13 cellular contexts compared by ENCODE assay signal in the genomic region with DNA sequence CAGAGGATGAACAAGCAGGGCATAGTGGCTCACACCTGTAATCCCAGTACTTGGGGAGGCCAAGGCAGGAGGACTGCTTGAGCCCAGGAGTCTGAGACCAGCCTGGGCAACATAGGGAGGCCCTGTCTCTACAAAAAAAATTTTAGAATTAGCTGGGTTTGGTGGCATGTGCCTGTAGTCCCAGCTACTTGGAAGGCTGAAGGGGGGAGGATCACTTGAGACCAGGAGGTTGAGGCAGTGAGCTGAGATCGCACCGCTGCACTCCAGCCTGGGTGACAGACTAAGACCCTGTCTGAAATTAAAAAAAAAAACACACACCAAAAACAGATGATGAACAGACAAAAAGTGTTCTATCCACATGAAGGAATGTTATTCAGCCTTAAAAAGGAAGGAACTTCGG. TPM values are rescaled to one million over a fixed set of nuclear protein-coding genes. Genes with fewer than 3 reads are reported as not detected.
DNase-seq lines count a peak whose midpoint lies in the region; ATAC-seq and TF ChIP-seq lines count a peak whose summit lies in the region.
"Not testable (repeated sequence)": the region's sequence is repeated elsewhere in the genome, so short reads cannot be mapped to it uniquely, and the experiment has no call there.
"Had no signal": no experiment of that assay in that cellular context is flagged by ENCODE, and none has a peak within 500 bp of the region (broad histone marks: within the 10 kb centered on the region; RNA-seq: fewer than 3 reads in every experiment).

No MANE protein-coding gene starts in this region.

- peak overlapping the region; percentile 98 for H3K27ac ChIP-seq in CD4-positive, alpha-beta T cell (ENCODE audit: low read depth, low read length)
- H3K27ac ChIP-seq in KOPT-K1 (ENCODE audit: low read depth, low read length, poor library complexity, severe bottlenecking) = peak overlapping the region; percentile 74

- H3K9me3 Mint-ChIP-seq in CD4-positive, alpha-beta T cell; T-helper 2 cell treated with Interferon-gamma antibody and Interleukin-4, amounts not matched to agents 5 μg/mL and 100 μg/mL, for 36 hours; activated CD8-positive, alpha-beta T cell treated with anti-CD3 and anti-CD28 coated beads for 36 hours; activated T-helper 2 cell treated with anti-CD3 and anti-CD28 coated beads, Interferon-gamma antibody, Interleukin-2, Interleukin-4, amounts not matched to agents 10 μg/mL and 5 μg/mL and 100 μg/mL, durations not matched to agents 14 hours and 24 hours and 36 hours; activated naive CD8-positive, alpha-beta T cell treated with anti-CD3 and anti-CD28 coated beads, Interleukin-2, amount 10 ng/mL, durations not matched to agents 7 days and 5 days; naive thymus-derived CD8-positive, alpha-beta T cell: not testable (repeated sequence)

- ATAC-seq in CD4-positive, alpha-beta T cell (ENCODE audit: poor library complexity); activated CD8-positive, alpha-beta T cell treated with anti-CD3 and anti-CD28 coated beads for 36 hours; activated naive CD8-positive, alpha-beta T cell treated with anti-CD3 and anti-CD28 coated beads, Interleukin-2, amount 10 ng/mL, durations not matched to agents 7 days and 5 days (ENCODE audit: low read depth); Right ventricle myocardium inferior; naive thymus-derived CD8-positive, alpha-beta T cell: not testable (repeated sequence)

- intact Hi-C loops in CD4-positive, alpha-beta T cell (cut with DNase I, micrococcal nuclease) = loop anchor here in 1 of 2 experiments (2.0 kb wide), 1 partner anchor 19 kb away; no protein-coding TSS in a partner anchor
- intact Hi-C loops in activated CD8-positive, alpha-beta T cell treated with anti-CD3 and anti-CD28 coated beads for 36 hours (cut with micrococcal nuclease); activated T-helper 2 cell treated with anti-CD3 and anti-CD28 coated beads, Interferon-gamma antibody, Interleukin-2, Interleukin-4, amounts not matched to agents 10 μg/mL and 5 μg/mL and 100 μg/mL, durations not matched to agents 14 hours and 24 hours and 36 hours (cut with micrococcal nuclease); Right ventricle myocardium inferior (cut with DNase I): not testable (repeated sequence)

- not testable (repeated sequence) for H3K36me3 Mint-ChIP-seq in CD4-positive, alpha-beta T cell (ENCODE audit: low read depth); T-helper 2 cell treated with Interferon-gamma antibody and Interleukin-4, amounts not matched to agents 5 μg/mL and 100 μg/mL, for 36 hours (ENCODE audit: low read depth); activated CD8-positive, alpha-beta T cell treated with anti-CD3 and anti-CD28 coated beads for 36 hours (ENCODE audit: low read depth); activated T-helper 2 cell treated with anti-CD3 and anti-CD28 coated beads, Interferon-gamma antibody, Interleukin-2, Interleukin-4, amounts not matched to agents 10 μg/mL and 5 μg/mL and 100 μg/mL, durations not matched to agents 14 hours and 24 hours and 36 hours (ENCODE audit: low read depth); activated naive CD8-positive, alpha-beta T cell treated with anti-CD3 and anti-CD28 coated beads, Interleukin-2, amount 10 ng/mL, durations not matched to agents 7 days and 5 days; naive thymus-derived CD8-positive, alpha-beta T cell

- CTCF ChIA-PET in CD4-positive, alpha-beta T cell (lab: Charles Lee) = interaction anchor here (1.8 kb wide), 1 partner anchor 19 kb away, joined by 6 read pairs; no protein-coding TSS in a partner anchor
- CTCF ChIA-PET in activated CD8-positive, alpha-beta T cell treated with anti-CD3 and anti-CD28 coated beads for 36 hours (lab: Charles Lee) = interaction anchor here (1.5 kb wide), 2 partner anchors 63 to 319 kb away, joined by 3 to 5 read pairs; a partner anchor contains a TSS

- H3K9me3 ChIP-seq in CD4-positive, alpha-beta T cell (ENCODE audit: control insufficient read depth, low read length); KOPT-K1 (ENCODE audit: insufficient read depth, low read length, poor library complexity, severe bottlenecking): not testable (repeated sequence)

- DNase-seq in CD4-positive, alpha-beta T cell; T-helper 2 cell treated with Interferon-gamma antibody and Interleukin-4, amounts not matched to agents 5 μg/mL and 100 μg/mL, for 36 hours (ENCODE audit: low spot score); activated CD8-positive, alpha-beta T cell treated with anti-CD3 and anti-CD28 coated beads for 36 hours; activated T-helper 2 cell treated with anti-CD3 and anti-CD28 coated beads, Interferon-gamma antibody, Interleukin-2, Interleukin-4, amounts not matched to agents 10 μg/mL and 5 μg/mL and 100 μg/mL, durations not matched to agents 14 hours and 24 hours and 36 hours (ENCODE audit: low spot score); activated naive CD8-positive, alpha-beta T cell treated with anti-CD3 and anti-CD28 coated beads, Interleukin-2, amount 10 ng/mL, durations not matched to agents 7 days and 5 days; naive thymus-derived CD8-positive, alpha-beta T cell: not testable (repeated sequence)
- peak; percentile 30 for DNase-seq in Right ventricle myocardium inferior (ENCODE audit: missing footprints)

- H3K36me3 ChIP-seq in KOPT-K1 (ENCODE audit: insufficient read depth, low read length) = not testable (repeated sequence)

- H3K4me3 Mint-ChIP-seq in CD4-positive, alpha-beta T cell; activated CD8-positive, alpha-beta T cell treated with anti-CD3 and anti-CD28 coated beads for 36 hours; activated T-helper 2 cell treated with anti-CD3 and anti-CD28 coated beads, Interferon-gamma antibody, Interleukin-2, Interleukin-4, amounts not matched to agents 10 μg/mL and 5 μg/mL and 100 μg/mL, durations not matched to agents 14 hours and 24 hours and 36 hours (ENCODE audit: low read depth); activated naive CD8-positive, alpha-beta T cell treated with anti-CD3 and anti-CD28 coated beads, Interleukin-2, amount 10 ng/mL, durations not matched to agents 7 days and 5 days: not testable (repeated sequence)
- H3K4me3 Mint-ChIP-seq in T-helper 2 cell treated with Interferon-gamma antibody and Interleukin-4, amounts not matched to agents 5 μg/mL and 100 μg/mL, for 36 hours = peak overlapping the region; percentile 47
- peak overlapping the region in 1 of 10 donors; percentile 56 for H3K4me3 Mint-ChIP-seq in naive thymus-derived CD8-positive, alpha-beta T cell

- not testable (repeated sequence) for TF ChIP-seq CTCF in CD4-positive, alpha-beta T cell (IDR thresholded peaks at IDR 0.05); activated CD8-positive, alpha-beta T cell treated with anti-CD3 and anti-CD28 coated beads for 36 hours (IDR thresholded peaks at IDR 0.05)

- H3K27me3 ChIP-seq in CD4-positive, alpha-beta T cell (ENCODE audit: control insufficient read depth, insufficient read depth, low read length) = not testable (repeated sequence)

- H3K27ac Mint-ChIP-seq in CD4-positive, alpha-beta T cell = peak overlapping the region; percentile 98
- H3K27ac Mint-ChIP-seq in T-helper 2 cell treated with Interferon-gamma antibody and Interleukin-4, amounts not matched to agents 5 μg/mL and 100 μg/mL, for 36 hours = peak overlapping the region; percentile 98
- peak overlapping the region; percentile 13 for H3K27ac Mint-ChIP-seq in activated CD8-positive, alpha-beta T cell treated with anti-CD3 and anti-CD28 coated beads for 36 hours
- peak overlapping the region; percentile 8 for H3K27ac Mint-ChIP-seq in activated T-helper 2 cell treated with anti-CD3 and anti-CD28 coated beads, Interferon-gamma antibody, Interleukin-2, Interleukin-4, amounts not matched to agents 10 μg/mL and 5 μg/mL and 100 μg/mL, durations not matched to agents 14 hours and 24 hours and 36 hours
- H3K27ac Mint-ChIP-seq in activated naive CD8-positive, alpha-beta T cell treated with anti-CD3 and anti-CD28 coated beads, Interleukin-2, amount 10 ng/mL, durations not matched to agents 7 days and 5 days = peak overlapping the region; percentile 99
- peak overlapping the region; percentile 94 to 100 (median 98) for H3K27ac Mint-ChIP-seq in naive thymus-derived CD8-positive, alpha-beta T cell

- not testable (repeated sequence) for H3K27me3 Mint-ChIP-seq in CD4-positive, alpha-beta T cell; T-helper 2 cell treated with Interferon-gamma antibody and Interleukin-4, amounts not matched to agents 5 μg/mL and 100 μg/mL, for 36 hours (ENCODE audit: low read depth); activated CD8-positive, alpha-beta T cell treated with anti-CD3 and anti-CD28 coated beads for 36 hours; activated T-helper 2 cell treated with anti-CD3 and anti-CD28 coated beads, Interferon-gamma antibody, Interleukin-2, Interleukin-4, amounts not matched to agents 10 μg/mL and 5 μg/mL and 100 μg/mL, durations not matched to agents 14 hours and 24 hours and 36 hours (ENCODE audit: low read depth); activated naive CD8-positive, alpha-beta T cell treated with anti-CD3 and anti-CD28 coated beads, Interleukin-2, amount 10 ng/mL, durations not matched to agents 7 days and 5 days; naive thymus-derived CD8-positive, alpha-beta T cell

- POLR2A ChIA-PET in CD4-positive, alpha-beta T cell (lab: Charles Lee) = interaction anchor here (1.9 to 2.2 kb wide), 2 partner anchors 17 to 27 kb away, joined by 16 to 80 read pairs; no protein-coding TSS in a partner anchor
- POLR2A ChIA-PET in activated CD8-positive, alpha-beta T cell treated with anti-CD3 and anti-CD28 coated beads for 36 hours (lab: Charles Lee) = interaction anchor here (0.7 kb wide), 1 partner anchor 35 kb away, joined by 3 read pairs; no protein-coding TSS in a partner anchor
- POLR2A ChIA-PET in activated naive CD8-positive, alpha-beta T cell treated with anti-CD3 and anti-CD28 coated beads, Interleukin-2, amount 10 ng/mL, durations not matched to agents 7 days and 5 days (lab: Charles Lee) = not testable (repeated sequence)
- POLR2A ChIA-PET in naive thymus-derived CD8-positive, alpha-beta T cell (lab: Charles Lee) = interaction anchor here (1.8 to 2.9 kb wide), 2 partner anchors 18 to 26 kb away, joined by 5 to 29 read pairs; no protein-coding TSS in a partner anchor

- peaks cover 48% of the 10 kb centered on the region for H3K4me1 Mint-ChIP-seq in CD4-positive, alpha-beta T cell (ENCODE audit: low read depth)
- peaks cover 35% of the 10 kb centered on the region for H3K4me1 Mint-ChIP-seq in T-helper 2 cell treated with Interferon-gamma antibody and Interleukin-4, amounts not matched to agents 5 μg/mL and 100 μg/mL, for 36 hours (ENCODE audit: low read depth)
- H3K4me1 Mint-ChIP-seq in activated CD8-positive, alpha-beta T cell treated with anti-CD3 and anti-CD28 coated beads for 36 hours (ENCODE audit: low read depth) = peaks cover 26% of the 10 kb centered on the region
- H3K4me1 Mint-ChIP-seq in activated T-helper 2 cell treated with anti-CD3 and anti-CD28 coated beads, Interferon-gamma antibody, Interleukin-2, Interleukin-4, amounts not matched to agents 10 μg/mL and 5 μg/mL and 100 μg/mL, durations not matched to agents 14 hours and 24 hours and 36 hours (ENCODE audit: low read depth) = peaks cover 36% of the 10 kb centered on the region
- peaks cover 26% of the 10 kb centered on the region for H3K4me1 Mint-ChIP-seq in activated naive CD8-positive, alpha-beta T cell treated with anti-CD3 and anti-CD28 coated beads, Interleukin-2, amount 10 ng/mL, durations not matched to agents 7 days and 5 days
- H3K4me1 Mint-ChIP-seq in naive thymus-derived CD8-positive, alpha-beta T cell = peaks cover 9 to 38% (median 33%) of the 10 kb centered on the region in 4 donors

RNA-seq across cellular contexts. Expression of a gene that starts 39.6 kb away (rescaled TPM):
- 1 to 10 TPM; 1.7 to 1.8 TPM for total RNA-seq in CD4-positive, alpha-beta T cell
- total RNA-seq in activated CD8-positive, alpha-beta T cell treated with anti-CD3 and anti-CD28 coated beads for 36 hours = not detected
- total RNA-seq in activated T-helper 2 cell treated with anti-CD3 and anti-CD28 coated beads, Interferon-gamma antibody, Interleukin-2, Interleukin-4, amounts not matched to agents 10 μg/mL and 5 μg/mL and 100 μg/mL, durations not matched to agents 14 hours and 24 hours and 36 hours = not detected in 2 replicates
- not detected for total RNA-seq in activated naive CD8-positive, alpha-beta T cell treated with anti-CD3 and anti-CD28 coated beads, Interleukin-2, amount 10 ng/mL, durations not matched to agents 7 days and 5 days
- not detected for total RNA-seq in Right ventricle myocardium inferior
- not detected for total RNA-seq in naive thymus-derived CD8-positive, alpha-beta T cell
- not detected for polyA plus RNA-seq in naive thymus-derived CD8-positive, alpha-beta T cell
- total RNA-seq: A673, Calu3, HT-29 had no signal
- polyA plus RNA-seq: AG04450, CD14-positive monocyte had no signal

Comparison
In these comparisons a context has a peak if more than half of its experiments do, and no peak if none do; other contexts are left out.
1. H3K27ac Mint-ChIP-seq: peak in every context shown above with its lines; median percentile 99 in activated naive CD8-positive, alpha-beta T cell treated with anti-CD3 and anti-CD28 coated beads, Interleukin-2, amount 10 ng/mL, durations not matched to agents 7 days and 5 days; 98 in CD4-positive, alpha-beta T cell; 98 in T-helper 2 cell treated with Interferon-gamma antibody and Interleukin-4, amounts not matched to agents 5 μg/mL and 100 μg/mL, for 36 hours; 98 in naive thymus-derived CD8-positive, alpha-beta T cell; 13 in activated CD8-positive, alpha-beta T cell treated with anti-CD3 and anti-CD28 coated beads for 36 hours; 8 in activated T-helper 2 cell treated with anti-CD3 and anti-CD28 coated beads, Interferon-gamma antibody, Interleukin-2, Interleukin-4, amounts not matched to agents 10 μg/mL and 5 μg/mL and 100 μg/mL, durations not matched to agents 14 hours and 24 hours and 36 hours.